8 cellular contexts compared by ENCODE assay signal in genomic region chr16:68843482-68844210, GRCh38. TPM values are rescaled to one million over a fixed set of nuclear protein-coding genes. Genes with fewer than 3 reads are reported as not detected.
DNase-seq lines count a peak whose midpoint lies in the region; ATAC-seq and TF ChIP-seq lines count a peak whose summit lies in the region.

Gene TANGO6, plus strand, starts transcription at chr16:68843531. Its CDS starts 87 bp downstream, at chr16:68843618.

- peak within 1 kb of the TSS; percentile 97 for H3K4me3 Mint-ChIP-seq in HFFc6

- TF ChIP-seq CTCF in GM06990 (IDR thresholded peaks at IDR 0.05; ENCODE audit: insufficient read depth, low read length, poor library complexity, severe bottlenecking): peak; percentile 55
- TF ChIP-seq CTCF in HFFc6 (IDR thresholded peaks at IDR 0.05): peak; percentile 53
- peak; percentile 52 for TF ChIP-seq CTCF in SK-N-SH (IDR thresholded peaks at IDR 0.05)
- TF ChIP-seq CTCF in osteoblast (IDR thresholded peaks at IDR 0.05; ENCODE audit: extremely low read depth, low read depth, low read length): peak; percentile 23
- no peak for TF ChIP-seq CTCF in thoracic aorta (IDR thresholded peaks at IDR 0.05)

- no peaks in the 10 kb centered on the region for H4K20me1 ChIP-seq in SK-N-SH (ENCODE audit: insufficient read depth)
- no peaks in the 10 kb centered on the region for H4K20me1 ChIP-seq in osteoblast (ENCODE audit: insufficient read depth, low read length)

- peak within 1 kb of the TSS; percentile 69 to 88 for H3K27ac ChIP-seq in SK-N-SH (ENCODE audit: low read depth in 2 of 2, low read length in 1 of 2)
- peak within 1 kb of the TSS; percentile 77 for H3K27ac ChIP-seq in osteoblast (ENCODE audit: low read depth, low read length)
- H3K27ac ChIP-seq in thoracic aorta: peak within 1 kb of the TSS; percentile 72 to 81

- H3K9me2 ChIP-seq in SK-N-SH: no peaks in the 10 kb centered on the region

- no peak for TF ChIP-seq EP300 in SK-N-SH (IDR thresholded peaks at IDR 0.05; ENCODE audit: borderline replicate concordance in 1 of 2, low read depth in 1 of 2, low read length in 1 of 2)

- H3K4me3 ChIP-seq in GM06990 (replicated peaks; ENCODE audit: low read depth, low read length) (peak within 1 kb of the TSS; percentile 78), SK-N-SH (ENCODE audit: low read depth in 2 of 2, low read length in 1 of 2) (peak within 1 kb of the TSS; percentile 69 to 82), osteoblast (ENCODE audit: insufficient read depth, low read length) (peak within 1 kb of the TSS; percentile 91), thoracic aorta (peak within 1 kb of the TSS; percentile 83)

- peak within 1 kb of the TSS; percentile 86 for H3K9ac ChIP-seq in SK-N-SH

- peak within 1 kb of the TSS; percentile 96 for H2AFZ ChIP-seq in SK-N-SH (ENCODE audit: low read depth)
- peak within 1 kb of the TSS; percentile 96 for H2AFZ ChIP-seq in osteoblast (ENCODE audit: low read length)

- H3K27me3 Mint-ChIP-seq in HFFc6 (ENCODE audit: insufficient read depth): peaks cover 3% of the 10 kb centered on the region

- H3K4me2 ChIP-seq in SK-N-SH (peak within 1 kb of the TSS; percentile 87), osteoblast (ENCODE audit: insufficient read depth, low read length) (peak within 1 kb of the TSS; percentile 97)

- H3K27me3 ChIP-seq in GM06990 (replicated peaks; ENCODE audit: control insufficient read depth, insufficient read depth, low read length): no peaks in the 10 kb centered on the region
- H3K27me3 ChIP-seq in SK-N-SH (ENCODE audit: insufficient read depth): no peaks in the 10 kb centered on the region
- H3K27me3 ChIP-seq in osteoblast (ENCODE audit: insufficient read depth, low read length): no peaks in the 10 kb centered on the region
- H3K27me3 ChIP-seq in thoracic aorta (replicated peaks; ENCODE audit: insufficient read depth): no peaks in the 10 kb centered on the region

- DNase-seq in GM06990 (ENCODE audit: extremely low read depth, insufficient read length): peak; percentile 91
- peak; percentile 65 for DNase-seq in HFFc6
- DNase-seq in NAMALWA (ENCODE audit: low spot score): peak; percentile 93
- DNase-seq in SK-N-SH: peak; percentile 89
- DNase-seq in activated naive CD4-positive, alpha-beta T cell treated with anti-CD3 and anti-CD28 coated beads, Interleukin-2, amount 50 U/mL, for 16 hours: peak; percentile 96
- DNase-seq in glomerular visceral epithelial cell (ENCODE audit: extremely low spot score): peak; percentile 78
- DNase-seq in osteoblast (ENCODE audit: insufficient read length, low spot score, missing footprints): peak; percentile 96
- DNase-seq in thoracic aorta (ENCODE audit: low spot score): peak; percentile 68

- H3K4me1 Mint-ChIP-seq in HFFc6 (ENCODE audit: low read depth): peaks cover 24% of the 10 kb centered on the region

- peaks cover 0 to 3% of the 10 kb centered on the region in 2 experiments; a peak in 2 of 4 replicates for H3K4me1 ChIP-seq in SK-N-SH (ENCODE audit: control insufficient read depth in 1 of 2, insufficient read depth in 2 of 2, low read depth in 1 of 2, low read length in 1 of 2)
- peaks cover 9% of the 10 kb centered on the region for H3K4me1 ChIP-seq in osteoblast (ENCODE audit: insufficient read depth, low read length)
- peaks cover 0 to 10% of the 10 kb centered on the region in 2 donors for H3K4me1 ChIP-seq in thoracic aorta (ENCODE audit: control insufficient read depth in 1 of 2, low read depth in 2 of 2)

- CTCF ChIA-PET in SK-N-SH (lab: Yijun Ruan, JAX): interaction anchor here (0.8 to 6.6 kb wide), 18 partner anchors 10 to 323 kb away, joined by 3 to 73 read pairs (median 6); partner anchors contain the start of genes CHTF8, HAS3 and UTP4

- ATAC-seq in thoracic aorta (ENCODE audit: insufficient number of reproducible peaks, low FRiP score, low read depth): peak; percentile 79

- H3K9me3 Mint-ChIP-seq in HFFc6: no peaks in the 10 kb centered on the region

- peak within 1 kb of the TSS; percentile 92 for H3K27ac Mint-ChIP-seq in HFFc6

- peak; percentile 45 for TF ChIP-seq RAD21 in SK-N-SH (IDR thresholded peaks at IDR 0.05; ENCODE audit: low read length)

- H3K79me2 ChIP-seq in SK-N-SH (ENCODE audit: insufficient read depth) (peaks cover 27% of the 10 kb centered on the region; the same call in 1 of the 2 replicates), osteoblast (ENCODE audit: insufficient read depth, low read length) (peaks cover 17% of the 10 kb centered on the region)

- H3F3A ChIP-seq in SK-N-SH (replicated peaks; ENCODE audit: insufficient read depth): peaks cover 4% of the 10 kb centered on the region

- H3K36me3 ChIP-seq in GM06990 (ENCODE audit: control insufficient read depth, insufficient read depth, low read length): no peaks in the 10 kb centered on the region
- no peaks in the 10 kb centered on the region for H3K36me3 ChIP-seq in SK-N-SH (replicated peaks in 1 of 2; ENCODE audit: control insufficient read depth in 1 of 2, insufficient read depth in 2 of 2, low read length in 1 of 2)
- no peaks in the 10 kb centered on the region for H3K36me3 ChIP-seq in osteoblast (ENCODE audit: insufficient read depth, low read length)
- no peaks in the 10 kb centered on the region for H3K36me3 ChIP-seq in thoracic aorta

- H3K36me3 Mint-ChIP-seq in HFFc6 (ENCODE audit: low read depth): no peaks in the 10 kb centered on the region

- WGBS in SK-N-SH (ENCODE audit: low lambda C conversion rate): under 1% methylated on average over 39 of the region's 55 CpGs

- H3K9me3 ChIP-seq in SK-N-SH (no peaks in the 10 kb centered on the region), osteoblast (ENCODE audit: low read depth, low read length) (no peaks in the 10 kb centered on the region), thoracic aorta (no peaks in the 10 kb centered on the region)

- POLR2A ChIA-PET in SK-N-SH (lab: Yijun Ruan, JAX): interaction anchor here (0.6 to 1.6 kb wide), 4 partner anchors 253 to 280 kb away, joined by 3 read pairs; partner anchors contain the start of gene HAS3

TF ChIP-seq in SK-N-SH, 30 proteins besides CTCF, POLR2A, EP300 and RAD21 (continues in another document):
- TF ChIP-seq YY1 (IDR thresholded peaks at IDR 0.05; ENCODE audit: low read depth) (peak; percentile 99), CHD2 (IDR thresholded peaks at IDR 0.05; ENCODE audit: low read length, partially characterized antibody) (peak; percentile 55), MAX (IDR thresholded peaks at IDR 0.05; ENCODE audit: low read depth) (peak; percentile 71), REST (IDR thresholded peaks at IDR 0.05; ENCODE audit: low read depth, low read length) (0 out of 2 replicates have a peak, but pooled peaks have one; percentile 27), ZBTB33 (IDR thresholded peaks at IDR 0.05; ENCODE audit: borderline replicate concordance, low read depth) (no peak), GABPA (IDR thresholded peaks at IDR 0.05; ENCODE audit: low read depth) (peak; percentile 60), ELF1 (IDR thresholded peaks at IDR 0.05) (peak; percentile 81), NFIC (IDR thresholded peaks at IDR 0.05; ENCODE audit: borderline replicate concordance) (no peak), POLR2AphosphoS5 (IDR thresholded peaks at IDR 0.05; ENCODE audit: low read depth, low read length) (peak; percentile 78), SMC3 (IDR thresholded peaks at IDR 0.05; ENCODE audit: low read depth, low read length) (peak; percentile 14; the same call in 1 of the 2 replicates)

RNA-seq across cellular contexts. Expression of gene TANGO6, which starts in this region (rescaled TPM):
- 10 to 100 TPM; 14.7 to 22.1 (median 18.9) TPM for total RNA-seq in HFFc6 (2021; fragmentation: NEBNext Ultra II Directional; extraction: Animal tissue kit (Norgen Biotek cat#: 25700))
- 5.5 and 6.5 TPM in 2 replicates for polyA plus RNA-seq in SK-N-SH (2012; rRNA removed)
- 4.6 and 4.7 TPM in 2 replicates for polyA plus RNA-seq in SK-N-SH (2012; cell fraction: cytosol; rRNA removed)
- polyA plus RNA-seq in SK-N-SH (2012; cell fraction: nucleus; rRNA removed): 7.0 and 9.4 TPM in 2 replicates
- total RNA-seq in osteoblast (38.0 and 47.4 TPM in 2 replicates), thoracic aorta (10 to 100 TPM; 37.3 to 55.4 TPM)

Comparison
In these comparisons a context has a peak if more than half of its experiments do, and no peak if none do; other contexts are left out.
1. Peak in every context shown above with its lines: DNase-seq, ATAC-seq, H3K4me3 ChIP-seq and H3K27ac ChIP-seq.